ENCODE assay signal across 1 cellular context in genomic region chr4:168528131-168528949, GRCh38.
A peak's percentile ranks its signal among the peaks of the same experiment; 100 is the strongest.
TF ChIP-seq lines count a peak whose summit lies in the region.

No MANE protein-coding gene starts in this region.

TF ChIP-seq in IMR-90, 13 proteins besides CTCF, POLR2A, EP300 and RAD21 (continued from another document):
- TF ChIP-seq CEBPB (IDR thresholded peaks at IDR 0.05; ENCODE audit: low read depth, low read length) (peak; percentile 64; the same call in 1 of the 2 replicates), SMC3 (IDR thresholded peaks at IDR 0.05; ENCODE audit: low read depth, low read length) (no peak)
TF ChIP-seq in IMR-90: peak in this region for 4.
